In the genomic region with DNA sequence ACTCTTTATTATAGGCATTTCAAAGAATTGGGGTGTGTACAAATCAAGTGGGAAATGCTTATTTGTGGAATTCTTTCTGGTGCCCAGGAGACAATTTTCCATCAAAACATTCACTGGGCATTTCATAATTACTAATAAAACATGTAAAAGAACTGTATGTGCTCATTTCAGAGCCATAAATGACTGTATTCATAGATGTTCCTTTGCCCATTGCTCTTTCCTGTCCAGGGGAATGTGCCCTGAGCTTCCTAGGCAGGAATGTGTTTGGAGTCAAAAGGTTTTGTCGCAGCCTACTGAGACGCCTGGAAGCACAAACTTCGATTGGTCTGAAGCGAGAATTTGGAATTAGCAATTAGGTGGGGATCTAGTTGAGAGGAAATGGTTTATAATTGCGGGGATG, we compare ENCODE assay signal across 22 cellular contexts. TPM values are rescaled to one million over a fixed set of nuclear protein-coding genes. Genes with fewer than 3 reads are reported as not detected.
DNase-seq lines count a peak whose midpoint lies in the region; ATAC-seq and TF ChIP-seq lines count a peak whose summit lies in the region.
"Had no signal": no experiment of that assay in that cellular context is flagged by ENCODE, and none has a peak within 500 bp of the region (broad histone marks: within the 10 kb centered on the region; RNA-seq: fewer than 3 reads in every experiment).

No MANE protein-coding gene starts in this region.

- DNase-seq in activated naive CD4-positive, alpha-beta T cell treated with anti-CD3 and anti-CD28 coated beads, Interleukin-2, amount 50 U/mL, for 72 hours (ENCODE audit: low spot score in 2 of 2), result no peak
- no peak for DNase-seq in activated naive CD4-positive, alpha-beta T cell (lab: John Stamatoyannopoulos, UW)
- no peak for DNase-seq in activated T-helper 2 cell treated with anti-CD3 and anti-CD28 coated beads, Interferon-gamma antibody, Interleukin-2, Interleukin-4, amounts not matched to agents 10 μg/mL and 5 μg/mL and 100 μg/mL, durations not matched to agents 14 hours and 24 hours and 36 hours (ENCODE audit: low spot score)
- peak; percentile 25 to 62 for DNase-seq in dermis microvascular lymphatic vessel endothelial cell (ENCODE audit: low read depth in 2 of 2)
- no peak for DNase-seq in thoracic aorta (ENCODE audit: low spot score)
- DNase-seq in NCI-H1105 (lab: John Stamatoyannopoulos, UW), result no peak
- no peak for DNase-seq in upper lobe of right lung
- DNase-seq: activated B cell treated with CpG ODN at 0.5 μM for 24 hours; amygdala; central memory CD4-positive, alpha-beta T cell; effector CD4-positive, alpha-beta T cell; NCI-H1048; NCI-H187 treated with DMSO at 0.1 percent for 48 hours; stimulated activated naive CD4-positive, alpha-beta T cell treated with Interleukin-2 at 50 U/mL for 16 hours had no signal

- H3K9me3 ChIP-seq in thoracic aorta (no peaks in the 10 kb centered on the region), upper lobe of right lung (no peaks in the 10 kb centered on the region)

- peaks cover 15 to 31% of the 10 kb centered on the region in 2 donors for H3K4me1 ChIP-seq in thoracic aorta (ENCODE audit: control insufficient read depth in 1 of 2, low read depth in 2 of 2)
- peaks cover 4% of the 10 kb centered on the region for H3K4me1 ChIP-seq in upper lobe of right lung

- ATAC-seq in activated naive CD4-positive, alpha-beta T cell treated with anti-CD3 and anti-CD28 coated beads, Interleukin-2, amount 50 U/mL, for 72 hours, result no peak
- ATAC-seq in thoracic aorta (ENCODE audit: insufficient number of reproducible peaks, low FRiP score, low read depth) (no peak), upper lobe of right lung (no peak)

- TF ChIP-seq CTCF in thoracic aorta (IDR thresholded peaks at IDR 0.05), result no peak
- no peak for TF ChIP-seq CTCF in upper lobe of right lung (IDR thresholded peaks at IDR 0.05)

- no peaks in the 10 kb centered on the region for H3K27me3 Mint-ChIP-seq in activated T-helper 2 cell treated with anti-CD3 and anti-CD28 coated beads, Interferon-gamma antibody, Interleukin-2, Interleukin-4, amounts not matched to agents 10 μg/mL and 5 μg/mL and 100 μg/mL, durations not matched to agents 14 hours and 24 hours and 36 hours (ENCODE audit: low read depth)
- H3K27me3 Mint-ChIP-seq: activated B cell treated with CpG ODN at 0.5 μM for 24 hours, progenitor cell of endocrine pancreas had no signal

- peaks cover 10 to 12% of the 10 kb centered on the region in 2 donors for H3K36me3 Mint-ChIP-seq in activated naive CD4-positive, alpha-beta T cell treated with anti-CD3 and anti-CD28 coated beads, Interleukin-2, amount 50 U/mL, for 72 hours
- H3K36me3 Mint-ChIP-seq in activated T-helper 2 cell treated with anti-CD3 and anti-CD28 coated beads, Interferon-gamma antibody, Interleukin-2, Interleukin-4, amounts not matched to agents 10 μg/mL and 5 μg/mL and 100 μg/mL, durations not matched to agents 14 hours and 24 hours and 36 hours (ENCODE audit: low read depth), result peaks cover 39% of the 10 kb centered on the region

- H3K9me3 Mint-ChIP-seq in activated naive CD4-positive, alpha-beta T cell treated with anti-CD3 and anti-CD28 coated beads, Interleukin-2, amount 50 U/mL, for 72 hours, result no peaks in the 10 kb centered on the region
- H3K9me3 Mint-ChIP-seq in activated T-helper 2 cell treated with anti-CD3 and anti-CD28 coated beads, Interferon-gamma antibody, Interleukin-2, Interleukin-4, amounts not matched to agents 10 μg/mL and 5 μg/mL and 100 μg/mL, durations not matched to agents 14 hours and 24 hours and 36 hours, result no peaks in the 10 kb centered on the region
- H3K9me3 Mint-ChIP-seq: activated B cell treated with CpG ODN at 0.5 μM for 24 hours had no signal

- no peak overlapping the region for H3K4me3 Mint-ChIP-seq in activated T-helper 2 cell treated with anti-CD3 and anti-CD28 coated beads, Interferon-gamma antibody, Interleukin-2, Interleukin-4, amounts not matched to agents 10 μg/mL and 5 μg/mL and 100 μg/mL, durations not matched to agents 14 hours and 24 hours and 36 hours (ENCODE audit: low read depth)
- H3K4me3 Mint-ChIP-seq: activated B cell treated with CpG ODN at 0.5 μM for 24 hours had no signal

- peaks cover 22% of the 10 kb centered on the region for H3K36me3 ChIP-seq in thoracic aorta
- peaks cover 69% of the 10 kb centered on the region for H3K36me3 ChIP-seq in upper lobe of right lung

- peak overlapping the region; percentile 78 to 87 for H3K27ac ChIP-seq in thoracic aorta
- no peak overlapping the region for H3K27ac ChIP-seq in upper lobe of right lung
- H3K27ac ChIP-seq: C4-2B had no signal

- intact Hi-C loops in activated T-helper 2 cell treated with anti-CD3 and anti-CD28 coated beads, Interferon-gamma antibody, Interleukin-2, Interleukin-4, amounts not matched to agents 10 μg/mL and 5 μg/mL and 100 μg/mL, durations not matched to agents 14 hours and 24 hours and 36 hours (cut with micrococcal nuclease), result no loop called here
- intact Hi-C loops in upper lobe of right lung (cut with DNase I), result no loop called here

- H3K4me1 Mint-ChIP-seq in activated T-helper 2 cell treated with anti-CD3 and anti-CD28 coated beads, Interferon-gamma antibody, Interleukin-2, Interleukin-4, amounts not matched to agents 10 μg/mL and 5 μg/mL and 100 μg/mL, durations not matched to agents 14 hours and 24 hours and 36 hours (ENCODE audit: low read depth), result peaks cover 2% of the 10 kb centered on the region
- H3K4me1 Mint-ChIP-seq: activated B cell treated with CpG ODN at 0.5 μM for 24 hours had no signal

- H3K4me3 ChIP-seq in thoracic aorta (no peak overlapping the region), upper lobe of right lung (no peak overlapping the region)
- H3K4me3 ChIP-seq: smooth muscle cell had no signal

- peak overlapping the region; percentile 75 to 85 for H3K27ac Mint-ChIP-seq in activated naive CD4-positive, alpha-beta T cell treated with anti-CD3 and anti-CD28 coated beads, Interleukin-2, amount 50 U/mL, for 72 hours
- H3K27ac Mint-ChIP-seq in activated T-helper 2 cell treated with anti-CD3 and anti-CD28 coated beads, Interferon-gamma antibody, Interleukin-2, Interleukin-4, amounts not matched to agents 10 μg/mL and 5 μg/mL and 100 μg/mL, durations not matched to agents 14 hours and 24 hours and 36 hours, result peak overlapping the region; percentile 73
- H3K27ac Mint-ChIP-seq: activated B cell treated with CpG ODN at 0.5 μM for 24 hours, progenitor cell of endocrine pancreas had no signal

- H3K27me3 ChIP-seq in thoracic aorta (replicated peaks; ENCODE audit: insufficient read depth) (no peaks in the 10 kb centered on the region), upper lobe of right lung (no peaks in the 10 kb centered on the region)

RNA-seq across cellular contexts. Expression of a gene that starts 43.7 kb away (rescaled TPM):
- 10 to 100 TPM; 81.1 to 83.3 TPM for total RNA-seq in activated naive CD4-positive, alpha-beta T cell treated with anti-CD3 and anti-CD28 coated beads, Interleukin-2, amount 50 U/mL, for 72 hours
- total RNA-seq in activated T-helper 2 cell treated with anti-CD3 and anti-CD28 coated beads, Interferon-gamma antibody, Interleukin-2, Interleukin-4, amounts not matched to agents 10 μg/mL and 5 μg/mL and 100 μg/mL, durations not matched to agents 14 hours and 24 hours and 36 hours, result 97.8 and 102 TPM in 2 replicates
- total RNA-seq in dermis microvascular lymphatic vessel endothelial cell (40.2 and 43.3 TPM in 2 replicates), thoracic aorta (10 to 100 TPM; 78.5 to 78.9 TPM), upper lobe of right lung (50.9 TPM)

RNA-seq across cellular contexts. Expression of a gene that starts 45.8 kb away (rescaled TPM):
- total RNA-seq in activated naive CD4-positive, alpha-beta T cell treated with anti-CD3 and anti-CD28 coated beads, Interleukin-2, amount 50 U/mL, for 72 hours, result not detected
- total RNA-seq in activated T-helper 2 cell treated with anti-CD3 and anti-CD28 coated beads, Interferon-gamma antibody, Interleukin-2, Interleukin-4, amounts not matched to agents 10 μg/mL and 5 μg/mL and 100 μg/mL, durations not matched to agents 14 hours and 24 hours and 36 hours, result not detected in 2 replicates
- total RNA-seq in dermis microvascular lymphatic vessel endothelial cell (not detected in 2 replicates), thoracic aorta (10 to 100 TPM; 19.4 to 37.0 TPM), upper lobe of right lung (1.1 TPM)
- total RNA-seq: activated B cell treated with CpG ODN at 0.5 μM for 24 hours, Daoy, epithelial cell of proximal tubule, H1, LHCN-M2, lung microvascular endothelial cell, progenitor cell of endocrine pancreas, smooth muscle cell had no signal

Comparison
In these comparisons a context has a peak if more than half of its experiments do, and no peak if none do; other contexts are left out.
1. DNase-seq: peak in dermis microvascular lymphatic vessel endothelial cell (2 of 2); none in activated naive CD4-positive, alpha-beta T cell treated with anti-CD3 and anti-CD28 coated beads, Interleukin-2, amount 50 U/mL, for 72 hours (0 of 2), activated naive CD4-positive, alpha-beta T cell (0 of 4), activated T-helper 2 cell treated with anti-CD3 and anti-CD28 coated beads, Interferon-gamma antibody, Interleukin-2, Interleukin-4, amounts not matched to agents 10 μg/mL and 5 μg/mL and 100 μg/mL, durations not matched to agents 14 hours and 24 hours and 36 hours (single experiment), thoracic aorta (single experiment), NCI-H1105 (single experiment) and upper lobe of right lung (single experiment).